1 cellular context compared by ENCODE assay signal in the genomic region with DNA sequence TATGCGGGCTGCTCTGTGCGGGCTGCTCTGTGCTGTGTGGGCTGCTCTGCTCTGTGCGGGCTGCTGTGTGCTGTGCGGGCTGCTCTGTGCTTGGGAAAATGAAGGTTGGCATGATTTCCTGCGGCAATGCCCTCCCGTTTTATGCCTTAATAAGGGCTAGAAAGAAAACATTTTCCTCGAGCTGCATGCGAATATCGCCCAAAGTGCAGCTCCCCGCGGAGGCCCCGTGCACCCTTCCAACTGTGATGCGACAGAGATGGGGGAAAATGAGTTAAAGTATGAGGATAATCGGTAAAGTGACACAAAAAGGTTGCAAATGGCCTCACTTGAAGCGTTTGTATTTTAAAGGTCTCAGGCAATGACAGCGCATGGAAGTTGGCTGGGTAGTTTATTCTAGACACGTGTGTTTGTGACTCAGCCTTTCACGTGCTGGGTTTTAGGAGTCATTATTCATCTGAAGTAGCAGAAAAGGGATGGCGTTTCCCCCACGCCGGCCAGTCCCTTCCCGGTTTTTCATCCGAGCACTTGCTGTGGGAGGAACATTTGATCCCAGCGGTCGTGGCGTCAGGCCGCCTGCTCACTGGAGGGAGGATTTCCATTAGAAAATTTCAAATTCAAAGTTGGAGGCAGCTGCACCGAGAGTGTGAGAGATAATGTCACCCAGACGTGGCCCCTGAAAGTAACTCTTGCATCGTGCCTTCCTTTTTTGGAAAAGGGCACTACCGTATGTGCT.
TF ChIP-seq lines count a peak whose summit lies in the region.

No MANE protein-coding gene starts in this region.

TF ChIP-seq in GM23338, 12 proteins besides CTCF, POLR2A, EP300 and RAD21 (continued from another document):
- TF ChIP-seq, protein P1, sequence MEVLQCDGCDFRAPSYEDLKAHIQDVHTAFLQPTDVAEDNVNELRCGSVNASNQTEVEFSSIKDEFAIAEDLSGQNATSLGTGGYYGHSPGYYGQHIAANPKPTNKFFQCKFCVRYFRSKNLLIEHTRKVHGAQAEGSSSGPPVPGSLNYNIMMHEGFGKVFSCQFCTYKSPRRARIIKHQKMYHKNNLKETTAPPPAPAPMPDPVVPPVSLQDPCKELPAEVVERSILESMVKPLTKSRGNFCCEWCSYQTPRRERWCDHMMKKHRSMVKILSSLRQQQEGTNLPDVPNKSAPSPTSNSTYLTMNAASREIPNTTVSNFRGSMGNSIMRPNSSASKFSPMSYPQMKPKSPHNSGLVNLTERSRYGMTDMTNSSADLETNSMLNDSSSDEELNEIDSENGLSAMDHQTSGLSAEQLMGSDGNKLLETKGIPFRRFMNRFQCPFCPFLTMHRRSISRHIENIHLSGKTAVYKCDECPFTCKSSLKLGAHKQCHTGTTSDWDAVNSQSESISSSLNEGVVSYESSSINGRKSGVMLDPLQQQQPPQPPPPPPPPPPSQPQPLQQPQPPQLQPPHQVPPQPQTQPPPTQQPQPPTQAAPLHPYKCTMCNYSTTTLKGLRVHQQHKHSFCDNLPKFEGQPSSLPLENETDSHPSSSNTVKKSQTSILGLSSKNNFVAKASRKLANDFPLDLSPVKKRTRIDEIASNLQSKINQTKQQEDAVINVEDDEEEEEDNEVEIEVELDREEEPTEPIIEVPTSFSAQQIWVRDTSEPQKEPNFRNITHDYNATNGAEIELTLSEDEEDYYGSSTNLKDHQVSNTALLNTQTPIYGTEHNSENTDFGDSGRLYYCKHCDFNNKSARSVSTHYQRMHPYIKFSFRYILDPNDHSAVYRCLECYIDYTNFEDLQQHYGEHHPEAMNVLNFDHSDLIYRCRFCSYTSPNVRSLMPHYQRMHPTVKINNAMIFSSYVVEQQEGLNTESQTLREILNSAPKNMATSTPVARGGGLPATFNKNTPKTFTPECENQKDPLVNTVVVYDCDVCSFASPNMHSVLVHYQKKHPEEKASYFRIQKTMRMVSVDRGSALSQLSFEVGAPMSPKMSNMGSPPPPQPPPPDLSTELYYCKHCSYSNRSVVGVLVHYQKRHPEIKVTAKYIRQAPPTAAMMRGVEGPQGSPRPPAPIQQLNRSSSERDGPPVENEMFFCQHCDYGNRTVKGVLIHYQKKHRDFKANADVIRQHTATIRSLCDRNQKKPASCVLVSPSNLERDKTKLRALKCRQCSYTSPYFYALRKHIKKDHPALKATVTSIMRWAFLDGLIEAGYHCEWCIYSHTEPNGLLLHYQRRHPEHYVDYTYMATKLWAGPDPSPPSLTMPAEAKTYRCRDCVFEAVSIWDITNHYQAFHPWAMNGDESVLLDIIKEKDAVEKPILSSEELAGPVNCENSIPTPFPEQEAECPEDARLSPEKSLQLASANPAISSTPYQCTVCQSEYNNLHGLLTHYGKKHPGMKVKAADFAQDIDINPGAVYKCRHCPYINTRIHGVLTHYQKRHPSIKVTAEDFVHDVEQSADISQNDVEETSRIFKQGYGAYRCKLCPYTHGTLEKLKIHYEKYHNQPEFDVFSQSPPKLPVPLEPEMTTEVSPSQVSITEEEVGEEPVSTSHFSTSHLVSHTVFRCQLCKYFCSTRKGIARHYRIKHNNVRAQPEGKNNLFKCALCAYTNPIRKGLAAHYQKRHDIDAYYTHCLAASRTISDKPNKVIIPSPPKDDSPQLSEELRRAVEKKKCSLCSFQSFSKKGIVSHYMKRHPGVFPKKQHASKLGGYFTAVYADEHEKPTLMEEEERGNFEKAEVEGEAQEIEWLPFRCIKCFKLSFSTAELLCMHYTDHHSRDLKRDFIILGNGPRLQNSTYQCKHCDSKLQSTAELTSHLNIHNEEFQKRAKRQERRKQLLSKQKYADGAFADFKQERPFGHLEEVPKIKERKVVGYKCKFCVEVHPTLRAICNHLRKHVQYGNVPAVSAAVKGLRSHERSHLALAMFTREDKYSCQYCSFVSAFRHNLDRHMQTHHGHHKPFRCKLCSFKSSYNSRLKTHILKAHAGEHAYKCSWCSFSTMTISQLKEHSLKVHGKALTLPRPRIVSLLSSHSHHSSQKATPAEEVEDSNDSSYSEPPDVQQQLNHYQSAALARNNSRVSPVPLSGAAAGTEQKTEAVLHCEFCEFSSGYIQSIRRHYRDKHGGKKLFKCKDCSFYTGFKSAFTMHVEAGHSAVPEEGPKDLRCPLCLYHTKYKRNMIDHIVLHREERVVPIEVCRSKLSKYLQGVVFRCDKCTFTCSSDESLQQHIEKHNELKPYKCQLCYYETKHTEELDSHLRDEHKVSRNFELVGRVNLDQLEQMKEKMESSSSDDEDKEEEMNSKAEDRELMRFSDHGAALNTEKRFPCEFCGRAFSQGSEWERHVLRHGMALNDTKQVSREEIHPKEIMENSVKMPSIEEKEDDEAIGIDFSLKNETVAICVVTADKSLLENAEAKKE (CRISPR knock-in tag; IDR thresholded peaks at IDR 0.05), result no peak
- TF ChIP-seq POLR2AphosphoS5 (IDR thresholded peaks at IDR 0.05; ENCODE audit: low read depth), result no peak
- no peak for TF ChIP-seq JUNB (IDR thresholded peaks at IDR 0.05; ENCODE audit: unreplicated experiment)
